ENCODE assay signal across 16 cellular contexts in genomic region chr4:66273110-66273509, GRCh38.
A peak's percentile ranks its signal among the peaks of the same experiment; 100 is the strongest.
DNase-seq lines count a peak whose midpoint lies in the region; ATAC-seq lines count a peak whose summit lies in the region.
"Had no signal": no experiment of that assay in that cellular context is flagged by ENCODE, and none has a peak within 500 bp of the region (broad histone marks: within the 10 kb centered on the region; RNA-seq: fewer than 3 reads in every experiment).

No MANE protein-coding gene starts in this region.

- DNase-seq in SHP77 treated with DMSO at 0.1 percent for 48 hours (lab: John Stamatoyannopoulos, UW) (peak; percentile 5), SHP77 (lab: John Stamatoyannopoulos, UW) (no peak), NCI-H187 treated with DMSO at 0.1 percent for 48 hours (lab: John Stamatoyannopoulos, UW) (peak; percentile 74), NCI-H774 (lab: John Stamatoyannopoulos, UW) (peak; percentile 32), EL (no peak), ureter (ENCODE audit: low spot score) (no peak), NCI-H1436 treated with DMSO at 0.1 percent for 48 hours (lab: John Stamatoyannopoulos, UW) (no peak)
- DNase-seq: CD8-positive, alpha-beta memory T cell; DMS 273 treated with DMSO at 0.1 percent for 48 hours; H7; NK-92 treated with Interleukin-12 subunit alpha and Interleukin-12 subunit beta, amount 100 ng/mL, for 24 hours; SJCRH30; T-helper 17 cell had no signal

- no peak for ATAC-seq in HG02870 (IDR thresholded peaks at IDR 0.05; ENCODE audit: unreplicated experiment)
- ATAC-seq: A549, HepG2, T-helper 17 cell had no signal

Comparison
In these comparisons a context has a peak if more than half of its experiments do, and no peak if none do; other contexts are left out.
1. DNase-seq: peak in SHP77 treated with DMSO at 0.1 percent for 48 hours (single experiment), NCI-H187 treated with DMSO at 0.1 percent for 48 hours (single experiment) and NCI-H774 (single experiment); none in SHP77 (0 of 2), EL (single experiment), ureter (single experiment) and NCI-H1436 treated with DMSO at 0.1 percent for 48 hours (single experiment).